In the genomic region with DNA sequence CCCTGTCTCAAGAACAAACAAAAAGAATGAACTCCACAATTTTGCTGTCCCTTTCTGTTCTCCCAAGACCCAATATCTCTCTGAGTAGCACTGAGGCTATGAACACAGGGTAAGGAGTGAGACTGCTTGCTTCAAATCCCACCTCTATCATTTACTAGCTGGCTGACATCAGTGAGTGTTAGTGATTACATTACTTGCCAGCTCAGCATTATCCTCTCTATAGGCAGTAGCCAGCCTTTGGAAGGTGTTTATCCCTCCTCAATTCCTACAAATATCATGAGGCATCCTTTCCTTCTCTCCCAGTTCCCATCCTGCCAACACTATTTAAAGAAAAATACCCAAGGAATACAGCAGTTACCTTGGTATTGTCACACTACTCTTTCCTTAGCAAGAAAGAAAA, we compare ENCODE assay signal across 12 cellular contexts. TPM values are rescaled to one million over a fixed set of nuclear protein-coding genes. Genes with fewer than 3 reads are reported as not detected.
A peak's percentile ranks its signal among the peaks of the same experiment; 100 is the strongest.
DNase-seq lines count a peak whose midpoint lies in the region; ATAC-seq and TF ChIP-seq lines count a peak whose summit lies in the region.
"Had no signal": no experiment of that assay in that cellular context is flagged by ENCODE, and none has a peak within 500 bp of the region (broad histone marks: within the 10 kb centered on the region; RNA-seq: fewer than 3 reads in every experiment).

No MANE protein-coding gene starts in this region.

- H3K4me3 ChIP-seq in coronary artery (peak overlapping the region; percentile 6), vagina (peak overlapping the region in 1 of 2 donors; percentile 62), MM.1S (ENCODE audit: low read length) (no peak overlapping the region)

- H3K36me3 Mint-ChIP-seq in natural killer cell: no peaks in the 10 kb centered on the region
- H3K36me3 Mint-ChIP-seq in natural killer cell treated with Interleukin-12 subunit alpha and Interleukin-12 subunit beta and Interleukin-15 and Interleukin-18, amount 100 ng/mL, for 72 hours: no peaks in the 10 kb centered on the region
- H3K36me3 Mint-ChIP-seq in nephron progenitor cell (ENCODE audit: low read depth): peaks cover 30% of the 10 kb centered on the region

- H4K20me1 ChIP-seq in MM.1S (ENCODE audit: insufficient read depth, low read length): no peaks in the 10 kb centered on the region

- H3K4me1 ChIP-seq in vagina (peaks cover 30% of the 10 kb centered on the region), MM.1S (ENCODE audit: low read length) (peaks cover 15% of the 10 kb centered on the region)
- H3K4me1 ChIP-seq: colonic mucosa had no signal

- H3K36me3 ChIP-seq in vagina (no peaks in the 10 kb centered on the region), MM.1S (replicated peaks; ENCODE audit: insufficient read depth, low read length) (no peaks in the 10 kb centered on the region)
- H3K36me3 ChIP-seq: colonic mucosa had no signal

- no peaks in the 10 kb centered on the region for H3K9me3 Mint-ChIP-seq in natural killer cell
- H3K9me3 Mint-ChIP-seq in natural killer cell treated with Interleukin-12 subunit alpha and Interleukin-12 subunit beta and Interleukin-15 and Interleukin-18, amount 100 ng/mL, for 72 hours: no peaks in the 10 kb centered on the region
- no peaks in the 10 kb centered on the region for H3K9me3 Mint-ChIP-seq in nephron progenitor cell

- no peaks in the 10 kb centered on the region for H3K9me2 ChIP-seq in MM.1S (replicated peaks; ENCODE audit: insufficient read depth, low read length)

- H3K27ac ChIP-seq in coronary artery (peak overlapping the region in 1 of 2 donors; percentile 96), vagina (peak overlapping the region; percentile 86), MM.1S (ENCODE audit: low read length) (no peak overlapping the region)

- intact Hi-C loops in natural killer cell (cut with micrococcal nuclease) (no loop called here), vagina (cut with DNase I) (loop anchor here (2.0 to 10.0 kb wide), 2 partner anchors 47 to 327 kb away; a partner anchor contains a TSS)

- H3K9me3 ChIP-seq in vagina: no peaks in the 10 kb centered on the region
- H3K9me3 ChIP-seq in MM.1S (replicated peaks; ENCODE audit: insufficient read depth, low read length): no peaks in the 10 kb centered on the region
- H3K9me3 ChIP-seq: colonic mucosa had no signal

- H3F3A ChIP-seq in MM.1S (ENCODE audit: insufficient read depth, low read length): peaks cover 27% of the 10 kb centered on the region

- H3K4me2 ChIP-seq in MM.1S (ENCODE audit: low read depth, low read length): no peak overlapping the region

- DNase-seq in natural killer cell: no peak
- no peak for DNase-seq in natural killer cell treated with Interleukin-12 subunit alpha and Interleukin-12 subunit beta and Interleukin-15 and Interleukin-18, amount 100 ng/mL, for 72 hours (ENCODE audit: low spot score)
- DNase-seq in coronary artery (ENCODE audit: low spot score): no peak
- DNase-seq in nephron progenitor cell: no peak
- no peak for DNase-seq in vagina (ENCODE audit: extremely low spot score in 2 of 2)
- no peak for DNase-seq in activated effector memory CD4-positive, alpha-beta T cell treated with anti-CD3 and anti-CD28 coated beads, Interleukin-2, amount 50 U/mL, for 16 hours
- DNase-seq in MM.1S: no peak
- DNase-seq in activated gamma-delta T cell (lab: John Stamatoyannopoulos, UW): no peak
- DNase-seq: colonic mucosa; NCI-H1694; stimulated activated CD8-positive, alpha-beta memory T cell treated with anti-CD3 and anti-CD28 coated beads, Interleukin-4, amount 100 ng/mL, for 48 hours had no signal

- no peak overlapping the region for H3K9ac ChIP-seq in MM.1S (ENCODE audit: low read length)

- H3K27me3 ChIP-seq in vagina (no peaks in the 10 kb centered on the region), MM.1S (replicated peaks; ENCODE audit: insufficient read depth, low read length) (no peaks in the 10 kb centered on the region)
- H3K27me3 ChIP-seq: colonic mucosa had no signal

- peaks cover 26% of the 10 kb centered on the region for H3K79me2 ChIP-seq in MM.1S (ENCODE audit: low read length)

- peak overlapping the region; percentile 1 for H3K4me3 Mint-ChIP-seq in natural killer cell
- H3K4me3 Mint-ChIP-seq in natural killer cell treated with Interleukin-12 subunit alpha and Interleukin-12 subunit beta and Interleukin-15 and Interleukin-18, amount 100 ng/mL, for 72 hours: no peak overlapping the region
- H3K4me3 Mint-ChIP-seq in nephron progenitor cell: peak overlapping the region; percentile 96

- no peak for TF ChIP-seq POLR2A in vagina (IDR thresholded peaks at IDR 0.05)

- H3K27ac Mint-ChIP-seq in natural killer cell: peak overlapping the region in 1 of 2 donors; percentile 67
- peak overlapping the region in 1 of 2 donors; percentile 92 for H3K27ac Mint-ChIP-seq in natural killer cell treated with Interleukin-12 subunit alpha and Interleukin-12 subunit beta and Interleukin-15 and Interleukin-18, amount 100 ng/mL, for 72 hours
- no peak overlapping the region for H3K27ac Mint-ChIP-seq in nephron progenitor cell

- H3K4me1 Mint-ChIP-seq in natural killer cell (peaks cover 47 to 53% of the 10 kb centered on the region in 2 donors), nephron progenitor cell (peaks cover 46% of the 10 kb centered on the region)
- H3K4me1 Mint-ChIP-seq in natural killer cell treated with Interleukin-12 subunit alpha and Interleukin-12 subunit beta and Interleukin-15 and Interleukin-18, amount 100 ng/mL, for 72 hours (ENCODE audit: low read depth in 2 of 2): peaks cover 46 to 47% of the 10 kb centered on the region in 2 donors

- H3K27me3 Mint-ChIP-seq in natural killer cell (ENCODE audit: low read depth in 2 of 2): no peaks in the 10 kb centered on the region
- no peaks in the 10 kb centered on the region for H3K27me3 Mint-ChIP-seq in natural killer cell treated with Interleukin-12 subunit alpha and Interleukin-12 subunit beta and Interleukin-15 and Interleukin-18, amount 100 ng/mL, for 72 hours
- peaks cover 10% of the 10 kb centered on the region for H3K27me3 Mint-ChIP-seq in nephron progenitor cell (ENCODE audit: low read depth, poor library complexity)

- H2AFZ ChIP-seq in MM.1S (ENCODE audit: low read length): no peak overlapping the region

- TF ChIP-seq CTCF in natural killer cell (IDR thresholded peaks at IDR 0.05) (no peak), coronary artery (IDR thresholded peaks at IDR 0.05) (no peak), nephron progenitor cell (IDR thresholded peaks at IDR 0.05) (no peak), vagina (IDR thresholded peaks at IDR 0.05) (no peak), MM.1S (IDR thresholded peaks at IDR 0.05; ENCODE audit: low read length) (no peak)

- ATAC-seq in natural killer cell: no peak
- ATAC-seq in natural killer cell treated with Interleukin-12 subunit alpha and Interleukin-12 subunit beta and Interleukin-15 and Interleukin-18, amount 100 ng/mL, for 72 hours: no peak
- ATAC-seq: activated CD4-positive, CD25-positive, alpha-beta regulatory T cell treated with anti-CD3 and anti-CD28 coated beads, Interleukin-2, amount 50 U/mL, for 24 hours had no signal

RNA-seq across cellular contexts. Expression of a gene that starts 3.0 kb away (rescaled TPM):
- total RNA-seq in natural killer cell: 10 to 100 TPM; 18.1 to 34.8 (median 29.5) TPM
- 10 to 100 TPM; 14.2 to 28.7 TPM for total RNA-seq in natural killer cell treated with Interleukin-12 subunit alpha and Interleukin-12 subunit beta and Interleukin-15 and Interleukin-18, amount 100 ng/mL, for 72 hours
- 52.1 TPM for total RNA-seq in vagina

RNA-seq across cellular contexts. Expression of a gene that starts 24.6 kb away (rescaled TPM):
- total RNA-seq in natural killer cell (100 to 1,000 TPM; 295 to 324 (median 296) TPM), vagina (90.1 TPM)
- 100 to 1,000 TPM; 104 to 151 TPM for total RNA-seq in natural killer cell treated with Interleukin-12 subunit alpha and Interleukin-12 subunit beta and Interleukin-15 and Interleukin-18, amount 100 ng/mL, for 72 hours
